Comparison of ENCODE assay signal across 1 cellular context in the genomic region with DNA sequence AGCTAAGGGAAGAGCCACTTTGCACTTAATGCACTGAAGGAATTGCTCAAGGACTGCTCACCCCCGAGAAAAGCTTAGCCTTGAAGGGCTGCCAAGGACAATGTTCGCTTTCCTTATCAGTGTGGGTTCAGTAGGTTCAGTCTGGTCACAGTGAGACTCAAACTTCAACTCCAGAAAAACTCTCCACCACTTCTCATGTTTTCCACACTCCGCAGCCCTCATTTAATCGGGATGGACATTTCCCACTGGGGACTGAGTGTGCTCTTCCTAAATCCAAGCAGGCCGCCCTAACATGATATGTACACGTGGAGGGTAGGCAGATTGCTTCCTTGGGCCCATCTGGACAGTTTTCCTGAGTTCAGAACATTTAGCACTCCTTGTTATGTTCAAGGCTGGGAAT.
TF ChIP-seq lines count a peak whose summit lies in the region.

No MANE protein-coding gene starts in this region.

TF ChIP-seq in K562, 482 proteins besides CTCF, POLR2A, EP300 and RAD21:
- no peak for TF ChIP-seq RCOR1 (IDR thresholded peaks at IDR 0.05; ENCODE audit: borderline replicate concordance in 1 of 2, low read depth in 2 of 2, low read length in 2 of 2)
- TF ChIP-seq ZNF551 (CRISPR knock-in tag; IDR thresholded peaks at IDR 0.05) = no peak
- TF ChIP-seq, protein P1, sequence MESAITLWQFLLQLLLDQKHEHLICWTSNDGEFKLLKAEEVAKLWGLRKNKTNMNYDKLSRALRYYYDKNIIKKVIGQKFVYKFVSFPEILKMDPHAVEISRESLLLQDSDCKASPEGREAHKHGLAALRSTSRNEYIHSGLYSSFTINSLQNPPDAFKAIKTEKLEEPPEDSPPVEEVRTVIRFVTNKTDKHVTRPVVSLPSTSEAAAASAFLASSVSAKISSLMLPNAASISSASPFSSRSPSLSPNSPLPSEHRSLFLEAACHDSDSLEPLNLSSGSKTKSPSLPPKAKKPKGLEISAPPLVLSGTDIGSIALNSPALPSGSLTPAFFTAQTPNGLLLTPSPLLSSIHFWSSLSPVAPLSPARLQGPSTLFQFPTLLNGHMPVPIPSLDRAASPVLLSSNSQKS (CRISPR knock-in tag; IDR thresholded peaks at IDR 0.05) = no peak
- TF ChIP-seq, protein P2, sequence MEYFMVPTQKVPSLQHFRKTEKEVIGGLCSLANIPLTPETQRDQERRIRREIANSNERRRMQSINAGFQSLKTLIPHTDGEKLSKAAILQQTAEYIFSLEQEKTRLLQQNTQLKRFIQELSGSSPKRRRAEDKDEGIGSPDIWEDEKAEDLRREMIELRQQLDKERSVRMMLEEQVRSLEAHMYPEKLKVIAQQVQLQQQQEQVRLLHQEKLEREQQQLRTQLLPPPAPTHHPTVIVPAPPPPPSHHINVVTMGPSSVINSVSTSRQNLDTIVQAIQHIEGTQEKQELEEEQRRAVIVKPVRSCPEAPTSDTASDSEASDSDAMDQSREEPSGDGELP (CRISPR knock-in tag; IDR thresholded peaks at IDR 0.05; ENCODE audit: borderline replicate concordance) = no peak
- TF ChIP-seq, protein P3, sequence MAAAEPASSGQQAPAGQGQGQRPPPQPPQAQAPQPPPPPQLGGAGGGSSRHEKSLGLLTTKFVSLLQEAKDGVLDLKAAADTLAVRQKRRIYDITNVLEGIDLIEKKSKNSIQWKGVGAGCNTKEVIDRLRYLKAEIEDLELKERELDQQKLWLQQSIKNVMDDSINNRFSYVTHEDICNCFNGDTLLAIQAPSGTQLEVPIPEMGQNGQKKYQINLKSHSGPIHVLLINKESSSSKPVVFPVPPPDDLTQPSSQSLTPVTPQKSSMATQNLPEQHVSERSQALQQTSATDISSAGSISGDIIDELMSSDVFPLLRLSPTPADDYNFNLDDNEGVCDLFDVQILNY (CRISPR knock-in tag; IDR thresholded peaks at IDR 0.05) = no peak
- TF ChIP-seq HDAC3 (IDR thresholded peaks at IDR 0.05; ENCODE audit: borderline replicate concordance, partially characterized antibody) = no peak
- no peak for TF ChIP-seq MCM3 (IDR thresholded peaks at IDR 0.05)
TF ChIP-seq in K562: peak in this region for 0.
